In the genomic region with DNA sequence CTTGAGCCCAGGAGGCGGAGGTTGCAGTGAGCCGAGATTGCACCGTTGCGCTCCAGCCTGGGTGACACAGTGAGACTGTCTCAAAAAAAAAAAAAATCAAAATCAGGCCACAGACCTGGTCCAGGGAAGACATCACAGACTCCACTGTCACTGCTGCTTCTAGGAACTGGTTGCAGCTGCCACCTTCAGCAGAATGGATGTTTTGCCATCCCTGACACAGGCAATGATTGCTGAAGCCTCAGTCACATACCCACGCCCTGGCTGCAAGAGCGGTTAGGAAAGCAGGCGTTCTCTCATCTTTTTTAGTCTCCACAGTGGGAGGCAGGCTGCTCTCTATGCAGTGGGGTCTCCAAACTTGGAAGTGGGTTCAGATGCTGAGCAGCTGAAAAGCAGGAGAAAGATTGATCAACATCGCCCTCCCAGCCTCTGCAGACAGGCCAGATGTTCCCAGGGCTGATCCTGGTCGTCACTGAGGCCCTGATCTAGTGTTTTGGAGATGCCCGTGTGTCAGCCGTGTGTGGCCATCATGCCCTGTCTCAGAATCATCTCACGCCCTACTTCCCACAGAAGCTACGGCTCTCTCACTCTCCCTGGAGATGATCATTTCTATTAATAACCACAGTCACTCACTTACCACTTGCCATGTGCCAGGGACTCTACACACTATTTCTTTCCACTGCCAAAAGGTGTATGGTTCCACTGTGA, we compare ENCODE assay signal across 15 cellular contexts.
DNase-seq lines count a peak whose midpoint lies in the region; ATAC-seq, FAIRE-seq and TF ChIP-seq lines count a peak whose summit lies in the region.
"Had no signal": no experiment of that assay in that cellular context is flagged by ENCODE, and none has a peak within 500 bp of the region (broad histone marks: within the 10 kb centered on the region; RNA-seq: fewer than 3 reads in every experiment).

No MANE protein-coding gene starts in this region.

- peak overlapping the region in 4 of 8 donors; percentile 1 to 58 (median 26) for H3K27ac Mint-ChIP-seq in CD8-positive, alpha-beta memory T cell
- H3K27ac Mint-ChIP-seq in brain (peak overlapping the region in 4 of 5 experiments; percentile 1 to 69 (median 34)), osteocyte (ENCODE audit: unreplicated experiment) (no peak overlapping the region)

- peak; percentile 68 to 70 for ATAC-seq in right cardiac atrium
- ATAC-seq: gastroesophageal sphincter had no signal

- no peak for TF ChIP-seq CTCF in AG04450 (IDR thresholded peaks at IDR 0.05; ENCODE audit: low read depth, low read length)
- no peak for TF ChIP-seq CTCF in brain (conservative IDR thresholded peaks at IDR 0.05)
- TF ChIP-seq CTCF in osteocyte (IDR thresholded peaks at IDR 0.05), result no peak
- no peak for TF ChIP-seq CTCF in kidney (IDR thresholded peaks at IDR 0.05; ENCODE audit: borderline replicate concordance, extremely low read depth, insufficient read depth)

- peak overlapping the region in 6 of 7 donors; percentile 26 to 83 (median 67) for H3K4me3 Mint-ChIP-seq in CD8-positive, alpha-beta memory T cell
- H3K4me3 Mint-ChIP-seq in brain, result no peak overlapping the region
- no peak overlapping the region for H3K4me3 Mint-ChIP-seq in osteocyte (ENCODE audit: unreplicated experiment)

- H3K4me1 Mint-ChIP-seq in CD8-positive, alpha-beta memory T cell, result peaks cover 22 to 35% (median 25%) of the 10 kb centered on the region in 3 donors
- H3K4me1 Mint-ChIP-seq in brain (peaks cover 36% of the 10 kb centered on the region), osteocyte (ENCODE audit: unreplicated experiment) (peaks cover 37% of the 10 kb centered on the region)

- H3K9ac ChIP-seq in kidney (ENCODE audit: low read length in 2 of 2), result no peak overlapping the region

- peak overlapping the region; percentile 11 for H3K27ac ChIP-seq in AG04450 (ENCODE audit: low read depth, low read length)
- H3K27ac ChIP-seq in CD8-positive, alpha-beta memory T cell (ENCODE audit: low read depth, low read length), result no peak overlapping the region
- peak overlapping the region; percentile 89 for H3K27ac ChIP-seq in right cardiac atrium (ENCODE audit: low read length)
- H3K27ac ChIP-seq in kidney (ENCODE audit: low read depth in 2 of 2, low read length in 2 of 2), result no peak overlapping the region
- H3K27ac ChIP-seq: right lobe of liver, suprapubic skin had no signal

- POLR2A ChIA-PET in AG04450 (lab: Yijun Ruan, JAX), result no interaction called here
- POLR2A ChIA-PET in CD8-positive, alpha-beta memory T cell (lab: Charles Lee), result interaction anchor here (2.0 kb wide), 1 partner anchor 164 kb away, joined by 9 read pairs; the partner anchor contains the start of gene PPP1CB

- H3K36me3 Mint-ChIP-seq in CD8-positive, alpha-beta memory T cell, result no peaks in the 10 kb centered on the region
- no peaks in the 10 kb centered on the region for H3K36me3 Mint-ChIP-seq in brain
- no peaks in the 10 kb centered on the region for H3K36me3 Mint-ChIP-seq in osteocyte (ENCODE audit: unreplicated experiment)

- no peak overlapping the region for H3K4me3 ChIP-seq in AG04450 (ENCODE audit: low read depth, low read length)
- no peak overlapping the region for H3K4me3 ChIP-seq in CD8-positive, alpha-beta memory T cell (ENCODE audit: low read length)
- H3K4me3 ChIP-seq in right cardiac atrium (ENCODE audit: low read length), result no peak overlapping the region
- no peak overlapping the region for H3K4me3 ChIP-seq in kidney (ENCODE audit: low read length in 2 of 2)
- H3K4me3 ChIP-seq: gastroesophageal sphincter, right lobe of liver, suprapubic skin had no signal

- intact Hi-C loops in right cardiac atrium (cut with DNase I), result no loop called here
- intact Hi-C loops in kidney (cut with DNase I), result no loop called here

- H3K4me1 ChIP-seq in CD8-positive, alpha-beta memory T cell (ENCODE audit: insufficient read depth, low read length), result peaks cover 23% of the 10 kb centered on the region
- peaks cover 8% of the 10 kb centered on the region for H3K4me1 ChIP-seq in right cardiac atrium (ENCODE audit: control insufficient read depth, insufficient read depth, low read length)
- peaks cover 0 to 4% of the 10 kb centered on the region in 2 donors for H3K4me1 ChIP-seq in kidney (ENCODE audit: control insufficient read depth in 1 of 2, insufficient read depth in 1 of 2, low read depth in 1 of 2, low read length in 2 of 2)
- H3K4me1 ChIP-seq: right lobe of liver had no signal

- H3K27me3 ChIP-seq in AG04450 (ENCODE audit: control insufficient read depth, insufficient read depth, low read length) (no peaks in the 10 kb centered on the region), right cardiac atrium (ENCODE audit: control insufficient read depth, insufficient read depth) (no peaks in the 10 kb centered on the region)
- no peaks in the 10 kb centered on the region for H3K27me3 ChIP-seq in CD8-positive, alpha-beta memory T cell (ENCODE audit: insufficient read depth, low read length, poor library complexity, severe bottlenecking)
- H3K27me3 ChIP-seq: gastroesophageal sphincter, right lobe of liver, suprapubic skin had no signal

- H3K27me3 Mint-ChIP-seq in CD8-positive, alpha-beta memory T cell, result peaks cover 6 to 9% of the 10 kb centered on the region in 2 donors
- peaks cover 20% of the 10 kb centered on the region for H3K27me3 Mint-ChIP-seq in brain
- H3K27me3 Mint-ChIP-seq in osteocyte (ENCODE audit: unreplicated experiment), result no peaks in the 10 kb centered on the region

- H3K9me3 Mint-ChIP-seq in CD8-positive, alpha-beta memory T cell, result no peaks in the 10 kb centered on the region
- no peaks in the 10 kb centered on the region for H3K9me3 Mint-ChIP-seq in brain
- no peaks in the 10 kb centered on the region for H3K9me3 Mint-ChIP-seq in osteocyte (ENCODE audit: unreplicated experiment)

- no peak for DNase-seq in AG04450 (ENCODE audit: low read depth, low spot score)
- DNase-seq in CD8-positive, alpha-beta memory T cell, result no peak
- no peak for DNase-seq in right cardiac atrium
- DNase-seq in NCI-H748 (lab: John Stamatoyannopoulos, UW; ENCODE audit: unreplicated experiment), result no peak
- no peak for DNase-seq in NK-92 (lab: John Stamatoyannopoulos, UW; ENCODE audit: unreplicated experiment)
- no peak for DNase-seq in osteocyte (ENCODE audit: extremely low spot score, unreplicated experiment)
- no peak for DNase-seq in kidney
- DNase-seq: amygdala, NCI-H1048, right lobe of liver had no signal

- FAIRE-seq in kidney (lab: Jason Lieb, UNC), result no peak
- FAIRE-seq: keratinocyte, RCC 7860 had no signal

- H3K9me3 ChIP-seq in AG04450 (ENCODE audit: control insufficient read depth, insufficient read depth, low read length) (no peaks in the 10 kb centered on the region; the same call in 1 of the 2 replicates), right cardiac atrium (ENCODE audit: control insufficient read depth, low read length) (no peaks in the 10 kb centered on the region), kidney (ENCODE audit: control insufficient read depth in 1 of 2, low read length in 2 of 2) (no peaks in the 10 kb centered on the region)
- H3K9me3 ChIP-seq in CD8-positive, alpha-beta memory T cell (ENCODE audit: low read length), result no peaks in the 10 kb centered on the region
- H3K9me3 ChIP-seq: gastroesophageal sphincter, right lobe of liver, suprapubic skin had no signal

- WGBS in right cardiac atrium, result 75% methylated on average over 13 of the region's 13 CpGs

- CTCF ChIA-PET in AG04450 (lab: Charles Lee), result no interaction called here
- CTCF ChIA-PET in CD8-positive, alpha-beta memory T cell (lab: Charles Lee), result interaction anchor here (2.0 kb wide), 1 partner anchor 21 kb away, joined by 11 read pairs; no protein-coding TSS in a partner anchor

- no peaks in the 10 kb centered on the region for H3K36me3 ChIP-seq in CD8-positive, alpha-beta memory T cell (ENCODE audit: insufficient read depth, low read length)
- H3K36me3 ChIP-seq in kidney (ENCODE audit: control insufficient read depth in 1 of 2, insufficient read depth in 2 of 2, low read length in 2 of 2), result no peaks in the 10 kb centered on the region
- H3K36me3 ChIP-seq: gastroesophageal sphincter, right lobe of liver, suprapubic skin had no signal

Comparison
In these comparisons a context has a peak if more than half of its experiments do, and no peak if none do; other contexts are left out.
1. H3K27ac ChIP-seq: peak in AG04450 (single experiment) and right cardiac atrium (single experiment); none in CD8-positive, alpha-beta memory T cell (single experiment) and kidney (0 of 2).
2. H3K4me3 Mint-ChIP-seq: peak in CD8-positive, alpha-beta memory T cell (6 of 7); none in brain (0 of 5) and osteocyte (single experiment).